ENCODE assay signal across 18 cellular contexts in the genomic region with DNA sequence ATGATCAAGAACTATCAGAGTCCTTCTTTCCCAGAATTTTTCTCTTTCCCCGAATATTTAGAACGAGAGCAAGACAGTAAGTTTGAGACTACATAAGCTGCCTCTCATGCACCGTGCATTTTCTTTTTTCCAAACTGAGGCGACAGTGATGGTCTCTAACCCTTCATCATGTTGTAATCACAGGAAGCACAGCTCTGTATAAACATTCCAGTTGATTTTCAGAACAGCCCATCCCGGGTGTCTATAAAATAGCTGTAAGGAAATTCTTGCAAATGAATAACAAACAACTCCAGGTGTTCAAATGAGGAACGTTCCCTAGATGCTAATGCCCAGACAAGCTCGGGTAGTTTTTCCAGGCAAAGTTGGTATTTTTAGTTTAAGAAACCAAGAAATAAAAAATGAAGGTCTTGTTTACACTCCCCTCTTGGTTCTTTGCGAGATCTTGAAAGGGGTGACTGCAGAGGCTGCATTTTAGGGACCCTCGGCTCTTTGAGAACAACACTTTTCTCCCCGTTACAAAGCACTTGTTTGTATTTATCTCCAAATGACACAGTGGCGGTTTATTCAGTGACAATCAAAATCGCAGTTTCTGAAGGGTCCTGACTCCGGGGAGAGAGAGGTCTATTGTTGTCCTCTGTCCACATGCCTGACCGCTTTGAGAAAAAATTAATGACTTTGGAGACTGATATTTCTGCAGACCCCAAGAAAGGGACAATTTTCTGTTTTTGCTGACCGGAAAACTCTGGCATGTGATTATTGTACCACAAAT.
DNase-seq lines count a peak whose midpoint lies in the region; ATAC-seq and TF ChIP-seq lines count a peak whose summit lies in the region.
"Had no signal": no experiment of that assay in that cellular context is flagged by ENCODE, and none has a peak within 500 bp of the region (broad histone marks: within the 10 kb centered on the region; RNA-seq: fewer than 3 reads in every experiment).

No MANE protein-coding gene starts in this region.

- H3K27me3 Mint-ChIP-seq in HFFc6 (ENCODE audit: insufficient read depth) (peaks cover 50% of the 10 kb centered on the region), endodermal cell (ENCODE audit: insufficient read depth) (peaks cover 5% of the 10 kb centered on the region), WTC11 (ENCODE audit: low read depth) (no peaks in the 10 kb centered on the region)
- H3K27me3 Mint-ChIP-seq: activated naive CD8-positive, alpha-beta T cell treated with anti-CD3 and anti-CD28 coated beads, Interleukin-2, amount 50 U/mL, for 24 hours had no signal

- H3K9me3 Mint-ChIP-seq in HFFc6: no peaks in the 10 kb centered on the region
- no peaks in the 10 kb centered on the region for H3K9me3 Mint-ChIP-seq in endodermal cell
- no peaks in the 10 kb centered on the region for H3K9me3 Mint-ChIP-seq in WTC11
- H3K9me3 Mint-ChIP-seq: immature natural killer cell had no signal

- ATAC-seq in left colon (peak; percentile 88), WTC11 (no peak)
- ATAC-seq: activated naive CD8-positive, alpha-beta T cell treated with anti-CD3 and anti-CD28 coated beads, Interleukin-2, amount 50 U/mL, for 24 hours; lower lobe of right lung; Right ventricle myocardium inferior had no signal

- no peaks in the 10 kb centered on the region for H3K27me3 ChIP-seq in SJCRH30
- no peaks in the 10 kb centered on the region for H3K27me3 ChIP-seq in stomach
- no peaks in the 10 kb centered on the region for H3K27me3 ChIP-seq in endodermal cell (ENCODE audit: control insufficient read depth, insufficient read depth, low read length, poor library complexity, severe bottlenecking)
- H3K27me3 ChIP-seq: right atrium auricular region had no signal

- peak overlapping the region; percentile 16; the same call in 1 of the 2 replicates for H3K4me3 Mint-ChIP-seq in HFFc6
- no peak overlapping the region for H3K4me3 Mint-ChIP-seq in endodermal cell
- H3K4me3 Mint-ChIP-seq in WTC11: no peak overlapping the region
- H3K4me3 Mint-ChIP-seq: activated naive CD8-positive, alpha-beta T cell treated with anti-CD3 and anti-CD28 coated beads, Interleukin-2, amount 50 U/mL, for 24 hours; immature natural killer cell had no signal

- TF ChIP-seq POLR2A in stomach (IDR thresholded peaks at IDR 0.05): no peak

- CTCF ChIA-PET in WTC11 (lab: Charles Lee): no interaction called here

- no peaks in the 10 kb centered on the region; the same call in 1 of the 2 replicates for H3K9me3 ChIP-seq in SJCRH30 (replicated peaks)
- H3K9me3 ChIP-seq in stomach: no peaks in the 10 kb centered on the region
- H3K9me3 ChIP-seq in endodermal cell (ENCODE audit: control insufficient read depth, low read length): no peaks in the 10 kb centered on the region
- H3K9me3 ChIP-seq: lower lobe of right lung, right atrium auricular region had no signal

- H3K27ac Mint-ChIP-seq in HFFc6: no peak overlapping the region
- H3K27ac Mint-ChIP-seq in endodermal cell: no peak overlapping the region
- H3K27ac Mint-ChIP-seq in WTC11: no peak overlapping the region
- H3K27ac Mint-ChIP-seq: activated naive CD8-positive, alpha-beta T cell treated with anti-CD3 and anti-CD28 coated beads, Interleukin-2, amount 50 U/mL, for 24 hours; immature natural killer cell had no signal

- DNase-seq in HFFc6 (no peak), SJCRH30 (no peak), left colon (no peak), stomach (no peak), endodermal cell (no peak), AML-193 (lab: John Stamatoyannopoulos, UW) (no peak), WTC11 (ENCODE audit: low spot score) (no peak)
- DNase-seq: activated CD4-positive, alpha-beta T cell treated with anti-CD3 and anti-CD28 coated beads, Interleukin-2, amount 50 U/mL, for 1 hour; activated CD8-positive, alpha-beta memory T cell treated with anti-CD3 and anti-CD28 coated beads, Interleukin-2, amount 50 U/mL, for 4 hours; activated naive CD8-positive, alpha-beta T cell treated with anti-CD3 and anti-CD28 coated beads, Interleukin-2, amount 50 U/mL, for 24 hours; HCEC 1CT; immature natural killer cell; lower lobe of right lung; NCI-H1105 treated with DMSO at 0.1 percent for 48 hours; NCI-H69; T-helper 1 cell had no signal

- H3K36me3 ChIP-seq in SJCRH30 (no peaks in the 10 kb centered on the region), stomach (no peaks in the 10 kb centered on the region), endodermal cell (ENCODE audit: control insufficient read depth, insufficient read depth, low read length) (no peaks in the 10 kb centered on the region)
- H3K36me3 ChIP-seq: lower lobe of right lung, right atrium auricular region had no signal

- no peak for TF ChIP-seq EP300 in stomach (IDR thresholded peaks at IDR 0.05)

- peak overlapping the region; percentile 36 for H3K4me3 ChIP-seq in SJCRH30
- no peak overlapping the region for H3K4me3 ChIP-seq in stomach
- no peak overlapping the region for H3K4me3 ChIP-seq in endodermal cell (ENCODE audit: low read length)
- H3K4me3 ChIP-seq: lower lobe of right lung had no signal

- H3K27ac ChIP-seq in SJCRH30: no peak overlapping the region; the same call in 1 of the 2 replicates
- H3K27ac ChIP-seq in stomach: peak overlapping the region in 4 of 5 donors; percentile 6 to 61 (median 34)
- no peak overlapping the region for H3K27ac ChIP-seq in endodermal cell (ENCODE audit: low read depth, low read length)
- H3K27ac ChIP-seq: lower lobe of right lung, right atrium auricular region had no signal

- H3K4me1 ChIP-seq in SJCRH30: peaks cover 24% of the 10 kb centered on the region
- peaks cover 3 to 30% (median 13%) of the 10 kb centered on the region in 4 donors for H3K4me1 ChIP-seq in stomach
- no peaks in the 10 kb centered on the region for H3K4me1 ChIP-seq in endodermal cell (ENCODE audit: control insufficient read depth, insufficient read depth, low read length)
- H3K4me1 ChIP-seq: lower lobe of right lung, right atrium auricular region had no signal

- intact Hi-C loops in left colon (cut with DNase I, micrococcal nuclease) (no loop called here), stomach (cut with DNase I; ENCODE audit: low total_unique reads) (no loop called here)

- 58 to 74% (median 62%) methylated on average over 15 of the region's 15 CpGs for WGBS in stomach, 5 donors
- WGBS in endodermal cell (ENCODE audit: insufficient coverage in 1 of 2, insufficient read length in 1 of 2), 2 experiments: 90 to 92% methylated on average over 12 to 15 of the region's 15 CpGs

- no peak overlapping the region for H3K9ac ChIP-seq in endodermal cell (ENCODE audit: extremely low read depth, low read length, poor library complexity, severe bottlenecking)

- H3K4me1 Mint-ChIP-seq in HFFc6 (ENCODE audit: low read depth) (peaks cover 15% of the 10 kb centered on the region), endodermal cell (peaks cover 6% of the 10 kb centered on the region), WTC11 (peaks cover 47% of the 10 kb centered on the region)
- H3K4me1 Mint-ChIP-seq: immature natural killer cell had no signal

- POLR2A ChIA-PET in WTC11 (lab: Charles Lee): no interaction called here

- H3K36me3 Mint-ChIP-seq in HFFc6 (ENCODE audit: low read depth) (no peaks in the 10 kb centered on the region), endodermal cell (ENCODE audit: low read depth) (no peaks in the 10 kb centered on the region), WTC11 (no peaks in the 10 kb centered on the region)
- H3K36me3 Mint-ChIP-seq: immature natural killer cell had no signal

- no peak for TF ChIP-seq CTCF in HFFc6 (IDR thresholded peaks at IDR 0.05)
- no peak for TF ChIP-seq CTCF in stomach (IDR thresholded peaks at IDR 0.05)
- TF ChIP-seq CTCF in endodermal cell (conservative IDR thresholded peaks at IDR 0.05): no peak
- no peak for TF ChIP-seq CTCF in WTC11 (IDR thresholded peaks at IDR 0.05)

TF ChIP-seq in WTC11, 78 proteins besides CTCF, POLR2A, EP300 and RAD21 (continues in another document):
- TF ChIP-seq, protein P1, sequence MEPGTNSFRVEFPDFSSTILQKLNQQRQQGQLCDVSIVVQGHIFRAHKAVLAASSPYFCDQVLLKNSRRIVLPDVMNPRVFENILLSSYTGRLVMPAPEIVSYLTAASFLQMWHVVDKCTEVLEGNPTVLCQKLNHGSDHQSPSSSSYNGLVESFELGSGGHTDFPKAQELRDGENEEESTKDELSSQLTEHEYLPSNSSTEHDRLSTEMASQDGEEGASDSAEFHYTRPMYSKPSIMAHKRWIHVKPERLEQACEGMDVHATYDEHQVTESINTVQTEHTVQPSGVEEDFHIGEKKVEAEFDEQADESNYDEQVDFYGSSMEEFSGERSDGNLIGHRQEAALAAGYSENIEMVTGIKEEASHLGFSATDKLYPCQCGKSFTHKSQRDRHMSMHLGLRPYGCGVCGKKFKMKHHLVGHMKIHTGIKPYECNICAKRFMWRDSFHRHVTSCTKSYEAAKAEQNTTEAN (CRISPR knock-in tag; IDR thresholded peaks at IDR 0.05): no peak
- TF ChIP-seq MXD4 (CRISPR knock-in tag; IDR thresholded peaks at IDR 0.05; ENCODE audit: borderline replicate concordance) (no peak), HMGA2 (CRISPR knock-in tag; IDR thresholded peaks at IDR 0.05) (no peak), ZNF396 (CRISPR knock-in tag; IDR thresholded peaks at IDR 0.05; ENCODE audit: borderline replicate concordance) (no peak), FOXP1 (CRISPR knock-in tag; IDR thresholded peaks at IDR 0.05; ENCODE audit: borderline replicate concordance) (no peak)
- TF ChIP-seq, protein P2, sequence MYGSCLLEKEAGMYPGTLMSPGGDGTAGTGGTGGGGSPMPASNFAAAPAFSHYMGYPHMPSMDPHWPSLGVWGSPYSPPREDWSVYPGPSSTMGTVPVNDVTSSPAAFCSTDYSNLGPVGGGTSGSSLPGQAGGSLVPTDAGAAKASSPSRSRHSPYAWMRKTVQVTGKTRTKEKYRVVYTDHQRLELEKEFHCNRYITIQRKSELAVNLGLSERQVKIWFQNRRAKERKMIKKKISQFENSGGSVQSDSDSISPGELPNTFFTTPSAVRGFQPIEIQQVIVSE (CRISPR knock-in tag; IDR thresholded peaks at IDR 0.05; ENCODE audit: borderline replicate concordance): no peak

Comparison
In these comparisons a context has a peak if more than half of its experiments do, and no peak if none do; other contexts are left out.
1. H3K27ac ChIP-seq: peak in stomach (4 of 5); none in SJCRH30 (single experiment) and endodermal cell (single experiment).